Comparison of ENCODE assay signal across 19 cellular contexts in genomic region chr2:112001942-112002341, GRCh38.
"Had no signal": no experiment of that assay in that cellular context is flagged by ENCODE, and none has a peak within 500 bp of the region (broad histone marks: within the 10 kb centered on the region; RNA-seq: fewer than 3 reads in every experiment).

No MANE protein-coding gene starts in this region.

- H3K27me3 ChIP-seq: ascending aorta, transverse colon had no signal

- H3K9me3 ChIP-seq: ascending aorta, transverse colon had no signal

- H3K36me3 Mint-ChIP-seq: naive thymus-derived CD8-positive, alpha-beta T cell; stimulated activated naive B cell treated with anti-CD40 and anti-IgM and Interleukin-4, amounts not matched to agents 10 μg/mL and 1 μg/mL and 100 μg/mL, for 72 hours had no signal

- H3K4me3 Mint-ChIP-seq: activated CD4-positive, alpha-beta T cell treated with anti-CD3 and anti-CD28 coated beads, Interleukin-2, amount 10 ng/mL, durations not matched to agents 7 days and 5 days; activated naive CD8-positive, alpha-beta T cell treated with anti-CD3 and anti-CD28 coated beads, Interleukin-2, amount 50 U/mL, for 24 hours; central memory CD8-positive, alpha-beta T cell; effector memory CD8-positive, alpha-beta T cell; naive thymus-derived CD8-positive, alpha-beta T cell; stimulated activated naive B cell treated with anti-CD40 and anti-IgM and Interleukin-4, amounts not matched to agents 10 μg/mL and 1 μg/mL and 100 μg/mL, for 72 hours had no signal

- H3K27ac ChIP-seq: transverse colon had no signal

- H3K4me1 ChIP-seq: ascending aorta had no signal

- H3K4me3 ChIP-seq: ascending aorta, mucosa of descending colon, smooth muscle cell, transverse colon had no signal

- ATAC-seq: activated naive CD8-positive, alpha-beta T cell treated with anti-CD3 and anti-CD28 coated beads, Interleukin-2, amount 50 U/mL, for 24 hours; effector memory CD8-positive, alpha-beta T cell; naive thymus-derived CD8-positive, alpha-beta T cell had no signal

- H3K27me3 Mint-ChIP-seq: activated CD4-positive, alpha-beta T cell treated with anti-CD3 and anti-CD28 coated beads, Interleukin-2, amount 10 ng/mL, durations not matched to agents 7 days and 5 days; activated naive CD8-positive, alpha-beta T cell treated with anti-CD3 and anti-CD28 coated beads, Interleukin-2, amount 50 U/mL, for 24 hours; central memory CD8-positive, alpha-beta T cell; stimulated activated naive B cell treated with anti-CD40 and anti-IgM and Interleukin-4, amounts not matched to agents 10 μg/mL and 1 μg/mL and 100 μg/mL, for 72 hours had no signal

- DNase-seq: activated CD4-positive, alpha-beta T cell treated with anti-CD3 and anti-CD28 coated beads, Interleukin-2, amount 10 ng/mL, durations not matched to agents 7 days and 5 days; activated CD4-positive, CD25-positive, alpha-beta regulatory T cell; activated CD8-positive, alpha-beta memory T cell treated with anti-CD3 and anti-CD28 coated beads for 24 hours; activated naive CD4-positive, alpha-beta T cell treated with Interleukin-2 at 50 U/mL for 16 hours; activated naive CD8-positive, alpha-beta T cell treated with anti-CD3 and anti-CD28 coated beads, Interleukin-2, amount 50 U/mL, for 24 hours; effector memory CD8-positive, alpha-beta T cell; erythroblast; hypothalamus; mucosa of descending colon; naive thymus-derived CD8-positive, alpha-beta T cell; posterior cingulate gyrus; right cardiac atrium; stimulated activated CD4-positive, alpha-beta T cell treated with anti-CD3 and anti-CD28 coated beads, Interleukin-1b, Interleukin-23, amount 100 ng/mL, for 48 hours; stimulated activated naive B cell treated with anti-CD40 and anti-IgM and Interleukin-4, amounts not matched to agents 10 μg/mL and 1 μg/mL and 100 μg/mL, for 72 hours; T-helper 2 cell; transverse colon had no signal

- H3K9me3 Mint-ChIP-seq: activated CD4-positive, alpha-beta T cell treated with anti-CD3 and anti-CD28 coated beads, Interleukin-2, amount 10 ng/mL, durations not matched to agents 7 days and 5 days; activated naive CD8-positive, alpha-beta T cell treated with anti-CD3 and anti-CD28 coated beads, Interleukin-2, amount 50 U/mL, for 24 hours; central memory CD8-positive, alpha-beta T cell; effector memory CD8-positive, alpha-beta T cell; naive thymus-derived CD8-positive, alpha-beta T cell; stimulated activated naive B cell treated with anti-CD40 and anti-IgM and Interleukin-4, amounts not matched to agents 10 μg/mL and 1 μg/mL and 100 μg/mL, for 72 hours had no signal

- H3K4me2 ChIP-seq: smooth muscle cell had no signal

- H3K36me3 ChIP-seq: transverse colon had no signal

- H3K27ac Mint-ChIP-seq: activated CD4-positive, alpha-beta T cell treated with anti-CD3 and anti-CD28 coated beads, Interleukin-2, amount 10 ng/mL, durations not matched to agents 7 days and 5 days; activated naive CD8-positive, alpha-beta T cell treated with anti-CD3 and anti-CD28 coated beads, Interleukin-2, amount 50 U/mL, for 24 hours; effector memory CD8-positive, alpha-beta T cell; naive thymus-derived CD8-positive, alpha-beta T cell; stimulated activated naive B cell treated with anti-CD40 and anti-IgM and Interleukin-4, amounts not matched to agents 10 μg/mL and 1 μg/mL and 100 μg/mL, for 72 hours had no signal
